Comparison of ENCODE assay signal across 29 cellular contexts in the genomic region with DNA sequence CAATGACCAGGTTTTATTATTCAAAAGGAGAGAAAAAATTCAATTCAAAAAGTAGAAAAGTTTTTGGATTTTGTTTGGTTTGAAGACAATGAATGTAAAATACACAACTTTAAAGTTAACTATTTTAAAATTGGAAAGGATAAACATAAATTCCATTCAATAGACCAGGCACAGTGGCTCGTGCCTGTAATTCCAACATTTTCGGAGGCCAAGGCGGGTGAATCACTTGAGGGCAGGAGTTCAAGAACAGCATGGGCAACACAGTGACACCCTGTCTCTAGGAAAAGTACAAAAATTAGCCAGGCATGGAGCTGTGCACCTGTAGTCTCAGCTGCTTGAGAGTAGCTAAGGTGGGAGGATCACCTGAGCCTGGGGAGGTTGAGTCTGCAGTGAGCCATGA. TPM values are rescaled to one million over a fixed set of nuclear protein-coding genes. Genes with fewer than 3 reads are reported as not detected.
"Had no signal": no experiment of that assay in that cellular context is flagged by ENCODE, and none has a peak within 500 bp of the region (broad histone marks: within the 10 kb centered on the region; RNA-seq: fewer than 3 reads in every experiment).

No MANE protein-coding gene starts in this region.

- H3K36me3 Mint-ChIP-seq: activated naive CD8-positive, alpha-beta T cell had no signal

- H3K9me3 Mint-ChIP-seq: activated CD4-positive, alpha-beta T cell treated with anti-CD3 and anti-CD28 coated beads, Interleukin-2, amount 10 ng/mL, durations not matched to agents 7 days and 5 days; activated naive CD4-positive, alpha-beta T cell treated with anti-CD3 and anti-CD28 coated beads for 36 hours; activated naive CD8-positive, alpha-beta T cell treated with anti-CD3 and anti-CD28 coated beads, Interleukin-2, amount 50 U/mL, for 24 hours; activated T-cell treated with anti-CD3 and anti-CD28 coated beads, Interleukin-2, amount 50 U/mL, for 24 hours; activated T-helper 2 cell treated with anti-CD3 and anti-CD28 coated beads, Interferon-gamma antibody, Interleukin-2, Interleukin-4, amounts not matched to agents 10 μg/mL and 5 μg/mL and 100 μg/mL, durations not matched to agents 14 hours and 24 hours and 36 hours; T-helper 2 cell treated with Interferon-gamma antibody and Interleukin-4, amounts not matched to agents 5 μg/mL and 100 μg/mL, for 36 hours had no signal

- H3K27ac ChIP-seq: cardiac muscle cell, colonic mucosa, Peyer's patch had no signal

- H3K27me3 Mint-ChIP-seq: activated CD4-positive, alpha-beta T cell treated with anti-CD3 and anti-CD28 coated beads, Interleukin-2, amount 10 ng/mL, durations not matched to agents 7 days and 5 days; activated naive CD8-positive, alpha-beta T cell; activated naive CD8-positive, alpha-beta T cell treated with anti-CD3 and anti-CD28 coated beads, Interleukin-2, amount 50 U/mL, for 24 hours; activated T-cell treated with anti-CD3 and anti-CD28 coated beads, Interleukin-2, amount 50 U/mL, for 24 hours; central memory CD8-positive, alpha-beta T cell had no signal

- H3K9me3 ChIP-seq: colonic mucosa, Peyer's patch had no signal

- H3K4me3 ChIP-seq: cardiac muscle cell, colonic mucosa, Peyer's patch had no signal

- H3K4me1 Mint-ChIP-seq: activated CD4-positive, alpha-beta T cell treated with anti-CD3 and anti-CD28 coated beads, Interleukin-2, amount 10 ng/mL, durations not matched to agents 7 days and 5 days; activated naive CD8-positive, alpha-beta T cell treated with anti-CD3 and anti-CD28 coated beads, Interleukin-2, amount 50 U/mL, for 24 hours; central memory CD8-positive, alpha-beta T cell had no signal

- H3K36me3 ChIP-seq: cardiac muscle cell, colonic mucosa, Peyer's patch had no signal

- H3K4me1 ChIP-seq: colonic mucosa, Peyer's patch had no signal

- H3K27me3 ChIP-seq: cardiac muscle cell, colonic mucosa, Peyer's patch had no signal

- H3K4me3 Mint-ChIP-seq: activated CD4-positive, alpha-beta T cell treated with anti-CD3 and anti-CD28 coated beads, Interleukin-2, amount 10 ng/mL, durations not matched to agents 7 days and 5 days; activated CD8-positive, alpha-beta T cell treated with anti-CD3 and anti-CD28 coated beads, Interleukin-2, amount 10 ng/mL, durations not matched to agents 7 days and 5 days; activated naive CD4-positive, alpha-beta T cell treated with anti-CD3 and anti-CD28 coated beads for 36 hours; activated naive CD8-positive, alpha-beta T cell; activated naive CD8-positive, alpha-beta T cell treated with anti-CD3 and anti-CD28 coated beads, Interleukin-2, amount 50 U/mL, for 24 hours; activated T-cell treated with anti-CD3 and anti-CD28 coated beads, Interleukin-2, amount 50 U/mL, for 24 hours; central memory CD8-positive, alpha-beta T cell; T-helper 2 cell treated with Interferon-gamma antibody and Interleukin-4, amounts not matched to agents 5 μg/mL and 100 μg/mL, for 36 hours had no signal

- H3K27ac Mint-ChIP-seq: activated CD4-positive, alpha-beta T cell treated with anti-CD3 and anti-CD28 coated beads, Interleukin-2, amount 10 ng/mL, durations not matched to agents 7 days and 5 days; activated CD8-positive, alpha-beta T cell treated with anti-CD3 and anti-CD28 coated beads, Interleukin-2, amount 10 ng/mL, durations not matched to agents 7 days and 5 days; activated naive CD4-positive, alpha-beta T cell treated with anti-CD3 and anti-CD28 coated beads for 36 hours; activated naive CD8-positive, alpha-beta T cell; activated naive CD8-positive, alpha-beta T cell treated with anti-CD3 and anti-CD28 coated beads, Interleukin-2, amount 50 U/mL, for 24 hours; activated T-cell treated with anti-CD3 and anti-CD28 coated beads, Interleukin-2, amount 50 U/mL, for 24 hours; activated T-helper 2 cell treated with anti-CD3 and anti-CD28 coated beads, Interferon-gamma antibody, Interleukin-2, Interleukin-4, amounts not matched to agents 10 μg/mL and 5 μg/mL and 100 μg/mL, durations not matched to agents 14 hours and 24 hours and 36 hours; T-helper 2 cell treated with Interferon-gamma antibody and Interleukin-4, amounts not matched to agents 5 μg/mL and 100 μg/mL, for 36 hours had no signal

- DNase-seq: activated CD4-positive, alpha-beta T cell treated with anti-CD3 and anti-CD28 coated beads, Interleukin-2, amount 10 ng/mL, durations not matched to agents 7 days and 5 days; activated CD4-positive, alpha-beta T cell treated with anti-CD3 and anti-CD28 coated beads, Interleukin-2, amount 50 U/mL, for 48 hours; activated CD8-positive, alpha-beta T cell treated with anti-CD3 and anti-CD28 coated beads, Interleukin-2, amount 10 ng/mL, durations not matched to agents 7 days and 5 days; activated gamma-delta T cell treated with Interleukin-2 at 50 U/mL for 16 hours; activated naive CD4-positive, alpha-beta T cell treated with anti-CD3 and anti-CD28 coated beads for 36 hours; activated naive CD8-positive, alpha-beta T cell treated with anti-CD3 and anti-CD28 coated beads, Interleukin-2, amount 50 U/mL, for 24 hours; activated T-cell treated with anti-CD3 and anti-CD28 coated beads, Interleukin-2, amount 50 U/mL, for 24 hours; anterior cingulate cortex; colonic mucosa; Kasumi-1; KG1; NCI-H1105; NCI-H1417 treated with DMSO at 0.1 percent for 48 hours; NCI-H1694; NCI-H1930; NCI-H2081 treated with DMSO at 0.1 percent for 48 hours; NCI-H226; NCI-H446 treated with DMSO at 0.1 percent for 48 hours; NCI-H524; NCI-H69; PC-3; Peyer's patch; RPMI8226; SIG-M5 had no signal

RNA-seq across cellular contexts. Expression of gene SCN9A, which starts 54.7 kb away (rescaled TPM):
- total RNA-seq: activated naive CD4-positive, alpha-beta T cell treated with anti-CD3 and anti-CD28 coated beads for 36 hours; activated T-helper 2 cell treated with anti-CD3 and anti-CD28 coated beads, Interferon-gamma antibody, Interleukin-2, Interleukin-4, amounts not matched to agents 10 μg/mL and 5 μg/mL and 100 μg/mL, durations not matched to agents 14 hours and 24 hours and 36 hours had no signal
